ENCODE assay signal across 1 cellular context in genomic region chr20:34983089-34983820, GRCh38.
TF ChIP-seq lines count a peak whose summit lies in the region.

No MANE protein-coding gene starts in this region.

TF ChIP-seq in WTC11, 78 proteins besides CTCF, POLR2A, EP300 and RAD21 (continued from another document):
- TF ChIP-seq ATF6 (CRISPR knock-in tag; IDR thresholded peaks at IDR 0.05) (no peak), ZNF512 (CRISPR knock-in tag; IDR thresholded peaks at IDR 0.05; ENCODE audit: borderline replicate concordance) (0 out of 2 replicates have a peak, but pooled peaks have one; percentile 73), PREB (CRISPR knock-in tag; IDR thresholded peaks at IDR 0.05; ENCODE audit: borderline replicate concordance) (no peak)
